In the genomic region with DNA sequence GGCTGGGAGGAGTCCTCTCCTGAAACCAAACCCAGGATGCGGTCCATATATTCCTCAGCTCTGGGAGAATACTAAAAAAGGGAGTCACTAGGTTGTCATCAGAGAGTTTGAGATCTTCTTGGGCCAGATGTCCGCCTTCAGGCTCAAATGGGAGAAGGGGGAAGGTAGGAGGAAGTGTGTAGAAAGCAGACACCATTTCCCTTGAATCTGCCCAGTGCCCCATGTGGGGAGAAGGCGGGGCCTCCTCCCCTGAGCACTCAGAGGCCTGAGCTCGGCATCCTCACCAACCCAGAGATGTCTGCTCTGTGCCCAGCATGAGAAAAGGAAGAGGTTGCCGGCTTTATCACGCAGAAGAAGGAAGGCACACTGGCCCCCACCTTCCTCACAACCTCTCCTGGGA, we compare ENCODE assay signal across 14 cellular contexts. TPM values are rescaled to one million over a fixed set of nuclear protein-coding genes. Genes with fewer than 3 reads are reported as not detected.
DNase-seq lines count a peak whose midpoint lies in the region; ATAC-seq and TF ChIP-seq lines count a peak whose summit lies in the region.
"Had no signal": no experiment of that assay in that cellular context is flagged by ENCODE, and none has a peak within 500 bp of the region (broad histone marks: within the 10 kb centered on the region; RNA-seq: fewer than 3 reads in every experiment).

No MANE protein-coding gene starts in this region.

- H3K27ac ChIP-seq in AG04450 (ENCODE audit: low read depth, low read length) (peak overlapping the region; percentile 100), ascending aorta (peak overlapping the region; percentile 91 to 94)

- H3K4me2 ChIP-seq in Loucy (ENCODE audit: low read depth, low read length, poor library complexity, severe bottlenecking), result no peak overlapping the region

- H3K27me3 ChIP-seq in AG04450 (ENCODE audit: control insufficient read depth, insufficient read depth, low read length) (no peaks in the 10 kb centered on the region), Loucy (ENCODE audit: insufficient read depth, low read length, poor library complexity, severe bottlenecking) (no peaks in the 10 kb centered on the region), ascending aorta (no peaks in the 10 kb centered on the region)
- H3K27me3 ChIP-seq: esophagus squamous epithelium had no signal

- H3K79me2 ChIP-seq in Loucy (ENCODE audit: insufficient read depth, low read length), result no peaks in the 10 kb centered on the region

- CTCF ChIA-PET in AG04450 (lab: Charles Lee), result interaction anchor here (1.0 to 1.5 kb wide), 2 partner anchors 24 to 36 kb away, joined by 3 to 4 read pairs; no protein-coding TSS in a partner anchor

- H3K9me3 ChIP-seq in AG04450 (ENCODE audit: control insufficient read depth, insufficient read depth, low read length) (no peaks in the 10 kb centered on the region), Loucy (ENCODE audit: insufficient read depth, low read depth, low read length) (no peaks in the 10 kb centered on the region), ascending aorta (no peaks in the 10 kb centered on the region), mucosa of descending colon (no peaks in the 10 kb centered on the region)
- H3K9me3 ChIP-seq: esophagus squamous epithelium, prostate gland had no signal

- DNase-seq in AG04450 (ENCODE audit: low read depth, low spot score), result no peak
- DNase-seq in ascending aorta (ENCODE audit: low spot score in 2 of 2), result no peak
- DNase-seq in mucosa of descending colon, result peak in 1 of 3 donors; percentile 20
- no peak for DNase-seq in GM10266 (ENCODE audit: extremely low spot score)
- no peak for DNase-seq in SIG-M5 (lab: John Stamatoyannopoulos, UW)
- DNase-seq: activated effector memory CD4-positive, alpha-beta T cell treated with anti-CD3 and anti-CD28 coated beads, Interleukin-2, amount 50 U/mL, for 16 hours; esophagus squamous epithelium; NCI-H1436 treated with DMSO at 0.1 percent for 48 hours; stimulated activated CD4-positive, alpha-beta T cell treated with anti-CD3 and anti-CD28 coated beads, Interleukin-4, amount 100 ng/mL, for 1 hour; stimulated activated naive CD4-positive, alpha-beta T cell treated with Interleukin-2 at 50 U/mL for 16 hours had no signal

- peak; percentile 12 for ATAC-seq in mucosa of descending colon
- ATAC-seq in HG02759 (IDR thresholded peaks at IDR 0.05; ENCODE audit: unreplicated experiment), result no peak
- ATAC-seq in HG03159 (IDR thresholded peaks at IDR 0.05; ENCODE audit: unreplicated experiment), result no peak

- H3F3A ChIP-seq in Loucy (ENCODE audit: low read depth), result no peaks in the 10 kb centered on the region

- intact Hi-C loops in ascending aorta (cut with DNase I) (no loop called here), mucosa of descending colon (cut with DNase I, micrococcal nuclease) (no loop called here)

- no peaks in the 10 kb centered on the region for H4K20me1 ChIP-seq in Loucy (ENCODE audit: insufficient read depth, low read length, poor library complexity, severe bottlenecking)

- H3K36me3 ChIP-seq in Loucy (ENCODE audit: insufficient read depth, low read length) (no peaks in the 10 kb centered on the region), ascending aorta (peaks cover 0 to 3% of the 10 kb centered on the region in 2 donors), mucosa of descending colon (ENCODE audit: low read depth) (no peaks in the 10 kb centered on the region)
- H3K36me3 ChIP-seq: esophagus squamous epithelium, prostate gland had no signal

- H3K9ac ChIP-seq in Loucy (ENCODE audit: low read depth, low read length, poor library complexity, severe bottlenecking), result no peak overlapping the region

- POLR2A ChIA-PET in AG04450 (lab: Yijun Ruan, JAX), result interaction anchor here (1.1 kb wide), 1 partner anchor 36 kb away, joined by 3 read pairs; no protein-coding TSS in a partner anchor

- H2AFZ ChIP-seq in Loucy (ENCODE audit: low read length), result peak overlapping the region; percentile 56

- no peaks in the 10 kb centered on the region for H3K9me2 ChIP-seq in Loucy (replicated peaks; ENCODE audit: low read depth, low read length)

- no peaks in the 10 kb centered on the region for H3K4me1 ChIP-seq in Loucy (ENCODE audit: insufficient read depth, low read length, poor library complexity, severe bottlenecking)
- peaks cover 43 to 92% of the 10 kb centered on the region in 2 donors for H3K4me1 ChIP-seq in ascending aorta
- no peaks in the 10 kb centered on the region for H3K4me1 ChIP-seq in mucosa of descending colon (ENCODE audit: low read depth)
- H3K4me1 ChIP-seq: prostate gland had no signal

- no peak for TF ChIP-seq CTCF in AG04450 (IDR thresholded peaks at IDR 0.05; ENCODE audit: low read depth, low read length)
- TF ChIP-seq CTCF in Loucy (conservative IDR thresholded peaks at IDR 0.05; ENCODE audit: low read length), result no peak
- TF ChIP-seq CTCF in ascending aorta (IDR thresholded peaks at IDR 0.05), result no peak
- TF ChIP-seq CTCF in mucosa of descending colon (IDR thresholded peaks at IDR 0.05), result no peak
- TF ChIP-seq CTCF in GM10266 (IDR thresholded peaks at IDR 0.05; ENCODE audit: control insufficient read depth, insufficient read depth, low read depth, missing control alignments), result no peak

- H3K4me3 ChIP-seq in AG04450 (ENCODE audit: low read depth, low read length), result no peak overlapping the region
- no peak overlapping the region for H3K4me3 ChIP-seq in Loucy (ENCODE audit: low read length, poor library complexity, severe bottlenecking)
- H3K4me3 ChIP-seq in ascending aorta, result no peak overlapping the region
- no peak overlapping the region for H3K4me3 ChIP-seq in mucosa of descending colon
- H3K4me3 ChIP-seq: esophagus squamous epithelium, prostate gland had no signal

RNA-seq across cellular contexts. Expression of a gene that starts 37.3 kb away (rescaled TPM):
- 44.3 and 61.8 TPM in 2 replicates for polyA plus RNA-seq in AG04450 (2011; rRNA removed)
- 45.0 and 60.1 TPM in 2 replicates for polyA minus RNA-seq in AG04450 (2011; rRNA and poly(A)+ RNA removed)
- total RNA-seq in ascending aorta (383 TPM), mucosa of descending colon (10 to 100 TPM in 1 of 3 donors, 1 to 10 TPM in 2; 1.7 to 10.2 (median 3.0) TPM)

Comparison
In these comparisons a context has a peak if more than half of its experiments do, and no peak if none do; other contexts are left out.
1. RNA of a gene that starts 37.3 kb away (total RNA-seq): 383 TPM in ascending aorta (single experiment); 1.7 to 10.2 TPM in mucosa of descending colon; every median in the first group is over 10 times any median in the second.